Comparison of ENCODE assay signal across 8 cellular contexts in the genomic region with DNA sequence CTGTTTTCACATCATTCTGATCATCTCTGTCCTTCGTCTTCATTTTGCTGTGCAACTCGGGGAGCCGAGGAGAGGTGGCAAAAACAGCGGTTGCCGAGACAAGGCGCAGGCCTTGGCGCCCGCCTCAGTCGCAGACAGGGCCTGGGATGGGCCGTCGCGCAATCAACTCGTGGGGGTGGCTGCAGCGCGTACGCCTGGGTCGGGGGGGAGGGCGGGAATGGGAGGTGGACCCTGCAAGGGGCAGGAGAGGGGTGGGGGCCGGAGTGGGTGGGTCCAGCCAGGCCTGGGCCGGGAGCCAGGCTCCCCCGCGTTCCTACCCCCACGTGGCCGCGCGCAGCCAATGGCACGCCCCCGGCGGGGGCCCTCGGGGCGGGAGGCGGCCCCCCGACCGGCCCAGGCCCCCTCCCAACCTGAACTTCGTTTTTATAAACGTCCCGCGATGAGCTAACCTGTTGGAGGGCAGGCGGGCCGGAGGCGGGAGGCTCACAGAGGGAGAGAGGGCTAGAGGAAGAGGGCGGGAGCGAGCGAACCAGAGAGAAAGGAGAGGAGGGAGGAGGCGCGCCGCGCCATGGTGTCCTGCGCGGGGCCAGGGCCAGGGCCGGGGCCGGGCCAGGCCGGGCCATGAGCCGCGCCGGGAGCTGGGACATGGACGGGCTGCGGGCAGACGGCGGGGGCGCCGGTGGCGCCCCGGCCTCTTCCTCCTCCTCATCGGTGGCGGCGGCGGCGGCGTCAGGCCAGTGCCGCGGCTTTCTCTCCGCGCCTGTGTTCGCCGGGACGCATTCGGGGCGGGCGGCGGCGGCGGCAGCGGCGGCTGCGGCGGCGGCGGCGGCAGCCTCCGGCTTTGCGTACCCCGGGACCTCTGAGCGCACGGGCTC. TPM values are rescaled to one million over a fixed set of nuclear protein-coding genes. Genes with fewer than 3 reads are reported as not detected.
DNase-seq lines count a peak whose midpoint lies in the region; ATAC-seq and TF ChIP-seq lines count a peak whose summit lies in the region.

A gene (plus strand): TSS at position 452 of the 875 bp plus-strand sequence. CDS start 170 bp downstream, at position 622.

- H3K4me1 Mint-ChIP-seq in activated naive CD4-positive, alpha-beta T cell treated with anti-CD3 and anti-CD28 coated beads, Interleukin-2, amount 10 ng/mL, durations not matched to agents 7 days and 5 days: peaks cover 29% of the 10 kb centered on the region

- peak within 1 kb of the TSS; percentile 78 for H3K27ac Mint-ChIP-seq in activated naive CD4-positive, alpha-beta T cell treated with anti-CD3 and anti-CD28 coated beads, Interleukin-2, amount 10 ng/mL, durations not matched to agents 7 days and 5 days

- intact Hi-C loops in testis (cut with DNase I; ENCODE audit: low total_unique reads): no loop called here

- peaks cover 8% of the 10 kb centered on the region for H3K36me3 Mint-ChIP-seq in activated naive CD4-positive, alpha-beta T cell treated with anti-CD3 and anti-CD28 coated beads, Interleukin-2, amount 10 ng/mL, durations not matched to agents 7 days and 5 days

- TF ChIP-seq POLR2A in testis (IDR thresholded peaks at IDR 0.05): no peak

- H3K27me3 ChIP-seq in RWPE2 (ENCODE audit: insufficient read depth, poor library complexity, severe bottlenecking): peaks cover 97% of the 10 kb centered on the region
- peaks cover 100% of the 10 kb centered on the region for H3K27me3 ChIP-seq in iPS-18a (ENCODE audit: control insufficient read depth, insufficient read depth, low read length)
- no peaks in the 10 kb centered on the region for H3K27me3 ChIP-seq in testis

- no peaks in the 10 kb centered on the region for H3K9me3 Mint-ChIP-seq in activated naive CD4-positive, alpha-beta T cell treated with anti-CD3 and anti-CD28 coated beads, Interleukin-2, amount 10 ng/mL, durations not matched to agents 7 days and 5 days

- CTCF ChIA-PET in activated naive CD4-positive, alpha-beta T cell treated with anti-CD3 and anti-CD28 coated beads, Interleukin-2, amount 10 ng/mL, durations not matched to agents 7 days and 5 days (lab: Charles Lee): no interaction called here

- no peak for DNase-seq in activated naive CD4-positive, alpha-beta T cell treated with anti-CD3 and anti-CD28 coated beads, Interleukin-2, amount 10 ng/mL, durations not matched to agents 7 days and 5 days
- DNase-seq in activated naive CD4-positive, alpha-beta T cell treated with anti-CD3 and anti-CD28 coated beads, Interleukin-2, amount 50 U/mL, for 16 hours: no peak
- DNase-seq in RWPE2 (ENCODE audit: low spot score) (no peak), testis (no peak), cerebellar nuclear complex (lab: John Stamatoyannopoulos, UW) (no peak)

- H3K36me3 ChIP-seq in RWPE2 (ENCODE audit: low read depth) (no peaks in the 10 kb centered on the region), iPS-18a (ENCODE audit: control insufficient read depth, low read depth, low read length) (no peaks in the 10 kb centered on the region), testis (ENCODE audit: low read depth, missing control alignments) (no peaks in the 10 kb centered on the region)

- H3K27ac ChIP-seq in RWPE2 (ENCODE audit: poor library complexity, severe bottlenecking) (no peak within 1 kb of the TSS), iPS-18a (ENCODE audit: low read length) (no peak within 1 kb of the TSS), testis (no peak within 1 kb of the TSS)

- no peak within 1 kb of the TSS for H3K9ac ChIP-seq in iPS-18a (ENCODE audit: low read length)

- 3 to 6% methylated on average over 35 to 58 of the region's 95 CpGs for WGBS in testis, 2 donors

- H3K4me3 ChIP-seq in RWPE2 (ENCODE audit: severe bottlenecking): peak within 1 kb of the TSS; percentile 39
- peak within 1 kb of the TSS; percentile 31 for H3K4me3 ChIP-seq in iPS-18a (ENCODE audit: low read length)
- H3K4me3 ChIP-seq in testis: peak within 1 kb of the TSS; percentile 14 to 29

- peak within 1 kb of the TSS; percentile 35 for H3K4me3 Mint-ChIP-seq in activated naive CD4-positive, alpha-beta T cell treated with anti-CD3 and anti-CD28 coated beads, Interleukin-2, amount 10 ng/mL, durations not matched to agents 7 days and 5 days

- H3K4me1 ChIP-seq in RWPE2 (ENCODE audit: insufficient read depth, poor library complexity, severe bottlenecking): no peaks in the 10 kb centered on the region
- H3K4me1 ChIP-seq in iPS-18a (ENCODE audit: control insufficient read depth, low read depth, low read length): peaks cover 6% of the 10 kb centered on the region
- H3K4me1 ChIP-seq in testis: peaks cover 15% of the 10 kb centered on the region

- no peaks in the 10 kb centered on the region for H3K9me3 ChIP-seq in RWPE2 (ENCODE audit: severe bottlenecking)
- H3K9me3 ChIP-seq in iPS-18a (ENCODE audit: control insufficient read depth, low read depth, low read length): no peaks in the 10 kb centered on the region
- H3K9me3 ChIP-seq in testis: no peaks in the 10 kb centered on the region

- peaks cover 95% of the 10 kb centered on the region for H3K27me3 Mint-ChIP-seq in activated naive CD4-positive, alpha-beta T cell treated with anti-CD3 and anti-CD28 coated beads, Interleukin-2, amount 10 ng/mL, durations not matched to agents 7 days and 5 days

- ATAC-seq in RWPE2 (ENCODE audit: low read depth) (peak; percentile 67), GM21786 (IDR thresholded peaks at IDR 0.05; ENCODE audit: unreplicated experiment) (no peak), GM19351 (IDR thresholded peaks at IDR 0.05; ENCODE audit: unreplicated experiment) (no peak)

- no peak for TF ChIP-seq CTCF in RWPE2 (IDR thresholded peaks at IDR 0.05; ENCODE audit: poor library complexity, severe bottlenecking)
- no peak for TF ChIP-seq CTCF in testis (IDR thresholded peaks at IDR 0.05)

RNA-seq across cellular contexts. Expression of the gene that starts here (rescaled TPM):
- under 1 TPM in 1 of 2 donors, not detected in 1; 0.31 TPM for total RNA-seq in testis
- 0.36 TPM for polyA plus RNA-seq in testis (ENCODE audit: insufficient read depth, low read depth, low replicate concordance)
